2 cellular contexts compared by ENCODE assay signal in the genomic region with DNA sequence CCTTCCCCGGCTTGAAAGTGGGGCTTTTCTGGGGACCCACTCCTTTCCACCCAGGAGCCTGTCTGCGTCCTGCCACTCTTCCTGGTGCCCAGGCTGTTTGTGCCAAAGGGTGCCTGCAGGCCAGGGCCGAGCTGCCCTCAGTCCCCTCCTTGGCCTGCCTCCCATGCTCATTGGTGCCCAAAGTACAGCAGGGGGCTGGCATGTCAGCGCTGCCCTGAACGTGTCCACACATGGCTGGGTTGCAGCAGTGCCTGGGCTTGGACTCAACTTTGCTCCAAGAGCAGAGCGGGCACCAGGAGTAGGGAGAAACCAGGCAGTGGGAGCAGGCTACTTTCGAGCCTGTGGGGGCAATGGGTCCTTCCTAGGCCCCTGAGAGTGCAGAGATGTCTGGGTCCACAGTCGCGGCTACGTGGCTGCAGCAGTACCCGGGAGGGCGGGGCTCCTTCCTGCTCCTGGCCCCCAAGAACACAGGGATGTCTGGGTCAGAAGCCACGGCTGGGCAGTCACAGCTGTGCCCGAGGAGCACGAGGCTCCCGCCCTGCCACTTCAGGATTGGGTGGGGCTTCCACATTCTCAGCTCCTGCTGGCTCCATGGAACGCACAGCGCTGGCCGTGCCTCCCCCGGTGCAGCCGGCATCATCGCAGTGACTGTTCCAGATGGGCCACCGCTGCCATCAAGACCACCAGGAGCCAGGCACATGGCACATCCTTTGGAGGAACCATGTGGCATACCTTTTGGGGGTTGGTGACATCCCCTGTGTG.
TF ChIP-seq lines count a peak whose summit lies in the region.

No MANE protein-coding gene starts in this region.

TF ChIP-seq in Ishikawa, 13 proteins besides CTCF, POLR2A, EP300 and RAD21:
- TF ChIP-seq, protein P1, sequence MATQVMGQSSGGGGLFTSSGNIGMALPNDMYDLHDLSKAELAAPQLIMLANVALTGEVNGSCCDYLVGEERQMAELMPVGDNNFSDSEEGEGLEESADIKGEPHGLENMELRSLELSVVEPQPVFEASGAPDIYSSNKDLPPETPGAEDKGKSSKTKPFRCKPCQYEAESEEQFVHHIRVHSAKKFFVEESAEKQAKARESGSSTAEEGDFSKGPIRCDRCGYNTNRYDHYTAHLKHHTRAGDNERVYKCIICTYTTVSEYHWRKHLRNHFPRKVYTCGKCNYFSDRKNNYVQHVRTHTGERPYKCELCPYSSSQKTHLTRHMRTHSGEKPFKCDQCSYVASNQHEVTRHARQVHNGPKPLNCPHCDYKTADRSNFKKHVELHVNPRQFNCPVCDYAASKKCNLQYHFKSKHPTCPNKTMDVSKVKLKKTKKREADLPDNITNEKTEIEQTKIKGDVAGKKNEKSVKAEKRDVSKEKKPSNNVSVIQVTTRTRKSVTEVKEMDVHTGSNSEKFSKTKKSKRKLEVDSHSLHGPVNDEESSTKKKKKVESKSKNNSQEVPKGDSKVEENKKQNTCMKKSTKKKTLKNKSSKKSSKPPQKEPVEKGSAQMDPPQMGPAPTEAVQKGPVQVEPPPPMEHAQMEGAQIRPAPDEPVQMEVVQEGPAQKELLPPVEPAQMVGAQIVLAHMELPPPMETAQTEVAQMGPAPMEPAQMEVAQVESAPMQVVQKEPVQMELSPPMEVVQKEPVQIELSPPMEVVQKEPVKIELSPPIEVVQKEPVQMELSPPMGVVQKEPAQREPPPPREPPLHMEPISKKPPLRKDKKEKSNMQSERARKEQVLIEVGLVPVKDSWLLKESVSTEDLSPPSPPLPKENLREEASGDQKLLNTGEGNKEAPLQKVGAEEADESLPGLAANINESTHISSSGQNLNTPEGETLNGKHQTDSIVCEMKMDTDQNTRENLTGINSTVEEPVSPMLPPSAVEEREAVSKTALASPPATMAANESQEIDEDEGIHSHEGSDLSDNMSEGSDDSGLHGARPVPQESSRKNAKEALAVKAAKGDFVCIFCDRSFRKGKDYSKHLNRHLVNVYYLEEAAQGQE (IDR thresholded peaks at IDR 0.05; ENCODE audit: low read depth) = no peak
- no peak for TF ChIP-seq EGR1 (IDR thresholded peaks at IDR 0.05)
- no peak for TF ChIP-seq YY1 (IDR thresholded peaks at IDR 0.05; ENCODE audit: low read depth)
- TF ChIP-seq TCF12 (IDR thresholded peaks at IDR 0.05; ENCODE audit: low read depth) = 0 out of 2 replicates have a peak, but pooled peaks have one; percentile 62
- TF ChIP-seq CREB1 (IDR thresholded peaks at IDR 0.05; ENCODE audit: low read depth) = no peak
- TF ChIP-seq, protein P2, sequence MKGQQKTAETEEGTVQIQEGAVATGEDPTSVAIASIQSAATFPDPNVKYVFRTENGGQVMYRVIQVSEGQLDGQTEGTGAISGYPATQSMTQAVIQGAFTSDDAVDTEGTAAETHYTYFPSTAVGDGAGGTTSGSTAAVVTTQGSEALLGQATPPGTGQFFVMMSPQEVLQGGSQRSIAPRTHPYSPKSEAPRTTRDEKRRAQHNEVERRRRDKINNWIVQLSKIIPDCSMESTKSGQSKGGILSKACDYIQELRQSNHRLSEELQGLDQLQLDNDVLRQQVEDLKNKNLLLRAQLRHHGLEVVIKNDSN (IDR thresholded peaks at IDR 0.05) = 0 out of 2 replicates have a peak, but pooled peaks have one; percentile 36
- no peak for TF ChIP-seq TAF1 (IDR thresholded peaks at IDR 0.05; ENCODE audit: low read depth)
- TF ChIP-seq FOXM1 (IDR thresholded peaks at IDR 0.05; ENCODE audit: borderline replicate concordance, low read depth) = no peak
- no peak for TF ChIP-seq NFIC (IDR thresholded peaks at IDR 0.05)
- TF ChIP-seq CEBPB (IDR thresholded peaks at IDR 0.05) = no peak
- TF ChIP-seq, protein P3, sequence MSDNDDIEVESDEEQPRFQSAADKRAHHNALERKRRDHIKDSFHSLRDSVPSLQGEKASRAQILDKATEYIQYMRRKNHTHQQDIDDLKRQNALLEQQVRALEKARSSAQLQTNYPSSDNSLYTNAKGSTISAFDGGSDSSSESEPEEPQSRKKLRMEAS (IDR thresholded peaks at IDR 0.05) = peak; percentile 97
- peak; percentile 30 for TF ChIP-seq TEAD4 (IDR thresholded peaks at IDR 0.05)
- no peak for TF ChIP-seq ZBTB7A (IDR thresholded peaks at IDR 0.05; ENCODE audit: low read depth)

TF ChIP-seq in H1, 55 proteins besides CTCF, POLR2A, EP300 and RAD21:
- TF ChIP-seq, protein P4, sequence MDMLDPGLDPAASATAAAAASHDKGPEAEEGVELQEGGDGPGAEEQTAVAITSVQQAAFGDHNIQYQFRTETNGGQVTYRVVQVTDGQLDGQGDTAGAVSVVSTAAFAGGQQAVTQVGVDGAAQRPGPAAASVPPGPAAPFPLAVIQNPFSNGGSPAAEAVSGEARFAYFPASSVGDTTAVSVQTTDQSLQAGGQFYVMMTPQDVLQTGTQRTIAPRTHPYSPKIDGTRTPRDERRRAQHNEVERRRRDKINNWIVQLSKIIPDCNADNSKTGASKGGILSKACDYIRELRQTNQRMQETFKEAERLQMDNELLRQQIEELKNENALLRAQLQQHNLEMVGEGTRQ (IDR thresholded peaks at IDR 0.05; ENCODE audit: low read length) = no peak
- TF ChIP-seq KDM5A (IDR thresholded peaks at IDR 0.05; ENCODE audit: low read length) = no peak
- no peak for TF ChIP-seq KDM4A (IDR thresholded peaks at IDR 0.05; ENCODE audit: low read depth, low read length, severe bottlenecking)
